In genomic region chr2:169476459-169476858, GRCh38 we compare ENCODE assay signal across 22 cellular contexts. TPM values are rescaled to one million over a fixed set of nuclear protein-coding genes. Genes with fewer than 3 reads are reported as not detected.
DNase-seq lines count a peak whose midpoint lies in the region; ATAC-seq and TF ChIP-seq lines count a peak whose summit lies in the region.
"Had no signal": no experiment of that assay in that cellular context is flagged by ENCODE, and none has a peak within 500 bp of the region (broad histone marks: within the 10 kb centered on the region; RNA-seq: fewer than 3 reads in every experiment).

No MANE protein-coding gene starts in this region.

- H3K36me3 Mint-ChIP-seq in mesothelial cell of epicardium = no peaks in the 10 kb centered on the region
- H3K36me3 Mint-ChIP-seq: naive thymus-derived CD8-positive, alpha-beta T cell had no signal

- no peak overlapping the region for H3K27ac Mint-ChIP-seq in mesothelial cell of epicardium
- H3K27ac Mint-ChIP-seq: endodermal cell; naive thymus-derived CD8-positive, alpha-beta T cell; stimulated activated naive CD8-positive, alpha-beta T cell treated with anti-CD3 and anti-CD28 coated beads, Interleukin-15, Interleukin-2, amounts not matched to agents 100 ng/mL and 50 ng/mL, for 24 hours; T-helper 1 cell treated with Interleukin-12 subunit alpha and Interleukin-12 subunit beta and Interleukin-4 antibody, amounts not matched to agents 30 μg/mL and 1 μg/mL, for 36 hours had no signal

- H3K27me3 Mint-ChIP-seq in mesothelial cell of epicardium (ENCODE audit: low read depth) = no peaks in the 10 kb centered on the region
- H3K27me3 Mint-ChIP-seq: naive thymus-derived CD8-positive, alpha-beta T cell; stimulated activated naive CD8-positive, alpha-beta T cell treated with anti-CD3 and anti-CD28 coated beads, Interleukin-15, Interleukin-2, amounts not matched to agents 100 ng/mL and 50 ng/mL, for 24 hours had no signal

- ATAC-seq in GM21723 (IDR thresholded peaks at IDR 0.05; ENCODE audit: unreplicated experiment) = no peak
- ATAC-seq: naive thymus-derived CD8-positive, alpha-beta T cell had no signal

- TF ChIP-seq CTCF in mesothelial cell of epicardium (IDR thresholded peaks at IDR 0.05; ENCODE audit: unreplicated experiment) = no peak

- no peak overlapping the region for H3K4me3 Mint-ChIP-seq in mesothelial cell of epicardium
- H3K4me3 Mint-ChIP-seq: endodermal cell; naive thymus-derived CD8-positive, alpha-beta T cell; stimulated activated naive CD8-positive, alpha-beta T cell treated with anti-CD3 and anti-CD28 coated beads, Interleukin-15, Interleukin-2, amounts not matched to agents 100 ng/mL and 50 ng/mL, for 24 hours; T-helper 1 cell treated with Interleukin-12 subunit alpha and Interleukin-12 subunit beta and Interleukin-4 antibody, amounts not matched to agents 30 μg/mL and 1 μg/mL, for 36 hours had no signal

- DNase-seq in ELR (ENCODE audit: low read depth) (peak; percentile 73), LoVo (ENCODE audit: low spot score) (peak; percentile 23), amniotic epithelial cell (ENCODE audit: low read depth) (peak; percentile 56), iris pigment epithelial cell (ENCODE audit: low read depth) (peak; percentile 81), T-helper 1 cell (no peak), mesothelial cell of epicardium (ENCODE audit: low spot score in 2 of 2, unreplicated experiment in 2 of 2) (no peak)
- DNase-seq: activated CD4-positive, alpha-beta T cell treated with anti-CD3 and anti-CD28 coated beads, Interleukin-2, amount 50 U/mL, for 48 hours; activated naive CD4-positive, alpha-beta T cell; activated T-cell treated with anti-CD3 and anti-CD28 coated beads for 4 hours; anterior cingulate cortex; endodermal cell; H7; hippocampal formation; kidney; mesenchymal stem cell; naive thymus-derived CD8-positive, alpha-beta T cell; NCI-H1930; NCI-H748 treated with DMSO at 0.1 percent for 48 hours; OCI-M1 had no signal

- H3K4me1 Mint-ChIP-seq in mesothelial cell of epicardium = peaks cover 6% of the 10 kb centered on the region

- H3K9me3 Mint-ChIP-seq in mesothelial cell of epicardium = no peaks in the 10 kb centered on the region
- H3K9me3 Mint-ChIP-seq: endodermal cell; naive thymus-derived CD8-positive, alpha-beta T cell; stimulated activated naive CD8-positive, alpha-beta T cell treated with anti-CD3 and anti-CD28 coated beads, Interleukin-15, Interleukin-2, amounts not matched to agents 100 ng/mL and 50 ng/mL, for 24 hours; T-helper 1 cell treated with Interleukin-12 subunit alpha and Interleukin-12 subunit beta and Interleukin-4 antibody, amounts not matched to agents 30 μg/mL and 1 μg/mL, for 36 hours had no signal

RNA-seq across cellular contexts. Expression of gene BBS5, which starts 2.8 kb away (rescaled TPM):
- total RNA-seq in mesothelial cell of epicardium = 10.2 to 11.4 TPM (median 10.8 TPM) in 3 replicates

RNA-seq across cellular contexts. Expression of gene KLHL41, which starts 33.0 kb away (rescaled TPM):
- total RNA-seq in mesothelial cell of epicardium = 0.41 to 0.66 TPM (median 0.56 TPM) in 3 replicates
- total RNA-seq: endodermal cell; H7; naive thymus-derived CD8-positive, alpha-beta T cell had no signal

Comparison
In these comparisons a context has a peak if more than half of its experiments do, and no peak if none do; other contexts are left out.
1. DNase-seq: peak in ELR (single experiment), LoVo (single experiment), amniotic epithelial cell (single experiment) and iris pigment epithelial cell (single experiment); none in T-helper 1 cell (0 of 5) and mesothelial cell of epicardium (0 of 2).